Comparison of ENCODE assay signal across 19 cellular contexts in the genomic region with DNA sequence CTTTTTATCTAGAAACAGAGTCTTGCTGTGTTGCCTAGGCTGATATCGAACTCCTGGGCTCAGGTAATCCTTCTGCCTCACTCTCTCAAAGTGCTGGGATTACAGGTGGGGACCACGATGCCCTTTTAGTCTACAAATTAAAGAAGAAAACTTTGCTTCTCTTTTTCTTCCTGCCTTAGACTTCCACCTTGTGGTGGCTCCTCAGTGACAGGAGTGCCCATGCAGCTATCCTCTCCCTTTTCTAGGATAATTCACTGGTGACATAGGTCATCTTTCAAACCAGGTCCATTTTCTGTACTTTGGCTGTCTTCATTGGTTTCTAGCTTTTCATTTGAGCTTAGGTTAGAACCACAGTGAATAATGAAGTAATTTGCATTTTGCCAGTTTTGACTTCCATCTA. TPM values are rescaled to one million over a fixed set of nuclear protein-coding genes. Genes with fewer than 3 reads are reported as not detected.
A peak's percentile ranks its signal among the peaks of the same experiment; 100 is the strongest.
DNase-seq lines count a peak whose midpoint lies in the region; ATAC-seq and TF ChIP-seq lines count a peak whose summit lies in the region.
"Had no signal": no experiment of that assay in that cellular context is flagged by ENCODE, and none has a peak within 500 bp of the region (broad histone marks: within the 10 kb centered on the region; RNA-seq: fewer than 3 reads in every experiment).

No MANE protein-coding gene starts in this region.

- H3K4me1 ChIP-seq in A673 (ENCODE audit: insufficient read depth, low read length, poor library complexity, severe bottlenecking) (no peaks in the 10 kb centered on the region), Loucy (ENCODE audit: insufficient read depth, low read length, poor library complexity, severe bottlenecking) (no peaks in the 10 kb centered on the region)

- H3K27ac ChIP-seq in A673 (ENCODE audit: low read depth, low read length, poor library complexity, severe bottlenecking), result no peak overlapping the region
- H3K27ac ChIP-seq: hepatocyte had no signal

- POLR2A ChIA-PET in A673 (lab: Charles Lee; ENCODE audit: low non-redundant PET), result interaction anchor here (0.7 kb wide), 1 partner anchor 547 kb away, joined by 3 read pairs; no protein-coding TSS in a partner anchor

- H4K20me1 ChIP-seq in Loucy (ENCODE audit: insufficient read depth, low read length, poor library complexity, severe bottlenecking), result no peaks in the 10 kb centered on the region

- DNase-seq in A673 (ENCODE audit: low spot score) (no peak), EH (ENCODE audit: low read depth) (peak; percentile 15), dermis blood vessel endothelial cell (peak; percentile 7), KG1 (lab: John Stamatoyannopoulos, UW) (no peak), occipital lobe (lab: John Stamatoyannopoulos, UW) (no peak), NCI-H2171 treated with DMSO at 0.1 percent for 48 hours (lab: John Stamatoyannopoulos, UW) (no peak)
- DNase-seq in stimulated activated naive CD8-positive, alpha-beta T cell treated with anti-CD3 and anti-CD28 coated beads, Interleukin-15, Interleukin-2, amounts not matched to agents 100 U/mL and 50 U/mL, for 24 hours, result no peak
- DNase-seq: activated CD4-positive, alpha-beta memory T cell treated with anti-CD3 and anti-CD28 coated beads, Interleukin-2, amount 10 ng/mL, durations not matched to agents 7 days and 5 days; activated T-cell treated with anti-CD3 and anti-CD28 coated beads, Interleukin-2, amount 50 U/mL, for 48 hours; GDM1; HCEC 1CT; kidney; naive thymus-derived CD8-positive, alpha-beta T cell; NCI-H1930; NCI-H526 treated with DMSO at 0.1 percent for 48 hours; stimulated activated CD4-positive, alpha-beta T cell treated with anti-CD3 and anti-CD28 coated beads, Interleukin-4, amount 100 ng/mL, for 1 hour; stimulated activated CD8-positive, alpha-beta memory T cell treated with anti-CD3 and anti-CD28 coated beads, Interleukin-4, amount 100 ng/mL, for 48 hours had no signal

- CTCF ChIA-PET in A673 (lab: Charles Lee), result no interaction called here

- no TSS peak for BruUV-seq in A673 (replicated peaks; lab: Mats Ljungman, UMichigan)

- H3K9me2 ChIP-seq in Loucy (replicated peaks; ENCODE audit: low read depth, low read length), result no peaks in the 10 kb centered on the region

- no peak overlapping the region for H3K9ac ChIP-seq in Loucy (ENCODE audit: low read depth, low read length, poor library complexity, severe bottlenecking)

- H3K27me3 ChIP-seq in A673 (replicated peaks; ENCODE audit: insufficient read depth, low read depth, low read length, poor library complexity) (no peaks in the 10 kb centered on the region), Loucy (ENCODE audit: insufficient read depth, low read length, poor library complexity, severe bottlenecking) (no peaks in the 10 kb centered on the region)
- H3K27me3 ChIP-seq: hepatocyte had no signal

- H3K9me3 ChIP-seq in A673 (ENCODE audit: low read depth, low read length, poor library complexity, severe bottlenecking), result no peaks in the 10 kb centered on the region
- no peaks in the 10 kb centered on the region for H3K9me3 ChIP-seq in Loucy (ENCODE audit: insufficient read depth, low read depth, low read length)

- intact Hi-C loops in A673 (cut with micrococcal nuclease; ENCODE audit: unreplicated experiment), result no loop called here

- H3K79me2 ChIP-seq in Loucy (ENCODE audit: insufficient read depth, low read length), result no peaks in the 10 kb centered on the region
- H3K79me2 ChIP-seq: hepatocyte had no signal

- no peak overlapping the region for H3K4me3 ChIP-seq in A673 (ENCODE audit: low read depth, low read length, poor library complexity, severe bottlenecking)
- no peak overlapping the region for H3K4me3 ChIP-seq in Loucy (ENCODE audit: low read length, poor library complexity, severe bottlenecking)
- H3K4me3 ChIP-seq: hepatocyte had no signal

- H3F3A ChIP-seq in Loucy (ENCODE audit: low read depth), result no peaks in the 10 kb centered on the region

- TF ChIP-seq CTCF in A673 (conservative IDR thresholded peaks at IDR 0.05; ENCODE audit: low read depth, low read length), result 0 out of 2 replicates have a peak, but pooled peaks have one; percentile 20
- TF ChIP-seq CTCF in Loucy (conservative IDR thresholded peaks at IDR 0.05; ENCODE audit: low read length), result peak; percentile 52

- H3K36me3 ChIP-seq in A673 (ENCODE audit: insufficient read depth, low read length, poor library complexity, severe bottlenecking) (peaks cover 73% of the 10 kb centered on the region), Loucy (ENCODE audit: insufficient read depth, low read length) (peaks cover 45% of the 10 kb centered on the region; the same call in 1 of the 2 replicates)

- H2AFZ ChIP-seq in Loucy (ENCODE audit: low read length), result no peak overlapping the region
- H2AFZ ChIP-seq: hepatocyte had no signal

- no peak for ATAC-seq in stimulated activated naive CD8-positive, alpha-beta T cell treated with anti-CD3 and anti-CD28 coated beads, Interleukin-15, Interleukin-2, amounts not matched to agents 100 U/mL and 50 U/mL, for 24 hours
- ATAC-seq: naive thymus-derived CD8-positive, alpha-beta T cell had no signal

- no peak overlapping the region for H3K4me2 ChIP-seq in Loucy (ENCODE audit: low read depth, low read length, poor library complexity, severe bottlenecking)
- H3K4me2 ChIP-seq: hepatocyte had no signal

RNA-seq across cellular contexts. Expression of a gene that starts 13.6 kb away (rescaled TPM):
- total RNA-seq in A673 (2021) (25.0 and 26.1 TPM in 2 replicates), dermis blood vessel endothelial cell (21.0 and 21.8 TPM in 2 replicates), occipital lobe (88.4 TPM)

RNA-seq across cellular contexts. Expression of a gene that starts 13.9 kb away (rescaled TPM):
- total RNA-seq in A673 (2021), result 29.4 and 33.5 TPM in 2 replicates
- 20.8 and 35.1 TPM in 2 replicates for total RNA-seq in dermis blood vessel endothelial cell
- total RNA-seq in occipital lobe, result 25.3 TPM

Comparison
In these comparisons a context has a peak if more than half of its experiments do, and no peak if none do; other contexts are left out.
1. DNase-seq: peak in EH (single experiment) and dermis blood vessel endothelial cell (single experiment); none in A673 (single experiment), KG1 (single experiment), occipital lobe (single experiment), stimulated activated naive CD8-positive, alpha-beta T cell treated with anti-CD3 and anti-CD28 coated beads, Interleukin-15, Interleukin-2, amounts not matched to agents 100 U/mL and 50 U/mL, for 24 hours (single experiment) and NCI-H2171 treated with DMSO at 0.1 percent for 48 hours (single experiment).